ENCODE assay signal across 1 cellular context in genomic region chr12:54000774-54001114, GRCh38.
TF ChIP-seq lines count a peak whose summit lies in the region.

No MANE protein-coding gene starts in this region.

TF ChIP-seq in H1, 55 proteins besides CTCF, POLR2A, EP300 and RAD21:
- TF ChIP-seq NRF1 (IDR thresholded peaks at IDR 0.05; ENCODE audit: low read depth, low read length) = no peak
- peak; percentile 88 for TF ChIP-seq EZH2 (IDR thresholded peaks at IDR 0.05; ENCODE audit: low read depth, low read length, severe bottlenecking)
- peak; percentile 72 for TF ChIP-seq SUZ12 (IDR thresholded peaks at IDR 0.05; ENCODE audit: low read length)
- no peak for TF ChIP-seq POU5F1 (IDR thresholded peaks at IDR 0.05; ENCODE audit: low read depth, low read length)
- TF ChIP-seq RNF2 (IDR thresholded peaks at IDR 0.05; ENCODE audit: borderline replicate concordance, low read depth, low read length, missing control alignments, poor library complexity, severe bottlenecking) = peak; percentile 19
